In the genomic region with DNA sequence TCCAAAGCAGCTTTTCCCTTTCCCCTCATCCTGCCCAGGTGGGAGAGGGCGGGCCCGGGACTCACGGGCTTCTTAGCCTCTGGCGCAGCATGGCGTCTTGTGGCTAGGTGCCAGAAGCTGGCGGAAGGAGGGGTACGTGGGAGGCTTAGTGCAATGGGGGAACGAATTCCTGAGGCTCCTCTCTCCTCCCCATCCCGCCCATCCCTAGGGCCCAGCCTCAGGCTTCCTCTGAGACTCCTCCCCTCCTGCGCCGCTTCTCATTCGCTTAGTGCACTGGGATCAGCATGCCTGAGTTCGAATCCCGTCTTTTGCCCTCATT, we compare ENCODE assay signal across 1 cellular context.
TF ChIP-seq lines count a peak whose summit lies in the region.

No MANE protein-coding gene starts in this region.

TF ChIP-seq in H1, 55 proteins besides CTCF, POLR2A, EP300 and RAD21 (continued from another document):
- TF ChIP-seq KDM4A (IDR thresholded peaks at IDR 0.05; ENCODE audit: low read depth, low read length, severe bottlenecking), result no peak
- no peak for TF ChIP-seq SIX5 (IDR thresholded peaks at IDR 0.05; ENCODE audit: low read depth, low read length)
- no peak for TF ChIP-seq SP2 (IDR thresholded peaks at IDR 0.05; ENCODE audit: low read length)
TF ChIP-seq in H1: peak in this region for 0.
